In the genomic region with DNA sequence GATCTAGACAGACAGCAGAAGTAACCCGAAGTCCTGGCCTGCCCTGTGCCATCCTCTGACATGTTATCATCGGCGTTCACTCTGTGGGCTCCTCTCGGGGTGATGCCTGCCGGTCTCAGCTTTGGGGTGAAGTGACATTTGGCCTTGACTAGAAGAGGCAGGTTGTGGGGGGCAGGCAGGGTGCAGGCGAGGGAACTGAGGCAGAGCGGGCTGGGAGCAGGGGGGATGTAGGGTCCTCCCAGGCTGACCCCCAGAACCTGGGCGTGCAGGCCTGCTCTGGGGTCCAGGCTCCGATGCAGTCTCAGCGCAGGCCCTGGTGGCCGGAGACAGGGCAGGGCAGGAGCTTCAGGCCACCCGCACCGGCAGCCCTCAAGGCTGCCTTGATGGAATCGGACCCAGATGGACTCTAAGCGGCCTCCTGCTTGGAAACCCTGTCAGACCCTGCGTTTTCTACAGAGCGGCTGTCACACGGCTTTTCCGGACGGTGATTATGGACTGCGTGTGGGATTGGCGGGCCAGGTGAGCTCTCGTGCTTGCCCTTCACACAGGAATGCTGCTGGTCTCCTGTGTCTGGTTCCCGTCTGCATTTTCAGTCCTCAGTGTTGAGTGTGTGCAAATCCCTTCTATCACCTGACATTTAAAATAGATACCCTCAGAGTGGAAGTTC, we compare ENCODE assay signal across 1 cellular context.
TF ChIP-seq lines count a peak whose summit lies in the region.

No MANE protein-coding gene starts in this region.

TF ChIP-seq in H1, 55 proteins besides CTCF, POLR2A, EP300 and RAD21:
- TF ChIP-seq SUZ12 (IDR thresholded peaks at IDR 0.05; ENCODE audit: low read length) = 0 out of 2 replicates have a peak, but pooled peaks have one; percentile 28
- no peak for TF ChIP-seq FOSL1 (IDR thresholded peaks at IDR 0.05; ENCODE audit: insufficient read depth, low read depth, low read length)
